Comparison of ENCODE assay signal across 1 cellular context in the genomic region with DNA sequence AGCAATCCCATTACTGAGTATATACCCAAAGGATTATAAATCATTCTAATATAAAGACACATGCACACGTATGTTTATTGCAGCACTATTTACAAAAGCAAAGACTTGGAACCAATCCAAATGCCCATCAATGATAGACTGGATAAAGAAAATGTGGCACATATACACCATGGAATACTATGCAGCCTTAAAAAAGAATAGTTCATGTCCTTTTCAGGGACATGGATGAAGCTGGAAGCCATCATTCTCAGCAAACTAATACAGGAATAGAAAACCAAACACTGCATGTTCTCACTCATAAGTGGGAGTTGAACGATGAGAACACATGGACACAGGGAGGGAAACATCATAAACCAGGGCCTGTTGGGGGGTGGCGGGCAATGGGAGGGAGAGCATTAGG. TPM values are rescaled to one million over a fixed set of nuclear protein-coding genes. Genes with fewer than 3 reads are reported as not detected.
"Had no signal": no experiment of that assay in that cellular context is flagged by ENCODE, and none has a peak within 500 bp of the region (broad histone marks: within the 10 kb centered on the region; RNA-seq: fewer than 3 reads in every experiment).

No MANE protein-coding gene starts in this region.

RNA-seq across cellular contexts. Expression of a gene that starts 19.3 kb away (rescaled TPM):
- total RNA-seq: G401 had no signal
